In the genomic region with DNA sequence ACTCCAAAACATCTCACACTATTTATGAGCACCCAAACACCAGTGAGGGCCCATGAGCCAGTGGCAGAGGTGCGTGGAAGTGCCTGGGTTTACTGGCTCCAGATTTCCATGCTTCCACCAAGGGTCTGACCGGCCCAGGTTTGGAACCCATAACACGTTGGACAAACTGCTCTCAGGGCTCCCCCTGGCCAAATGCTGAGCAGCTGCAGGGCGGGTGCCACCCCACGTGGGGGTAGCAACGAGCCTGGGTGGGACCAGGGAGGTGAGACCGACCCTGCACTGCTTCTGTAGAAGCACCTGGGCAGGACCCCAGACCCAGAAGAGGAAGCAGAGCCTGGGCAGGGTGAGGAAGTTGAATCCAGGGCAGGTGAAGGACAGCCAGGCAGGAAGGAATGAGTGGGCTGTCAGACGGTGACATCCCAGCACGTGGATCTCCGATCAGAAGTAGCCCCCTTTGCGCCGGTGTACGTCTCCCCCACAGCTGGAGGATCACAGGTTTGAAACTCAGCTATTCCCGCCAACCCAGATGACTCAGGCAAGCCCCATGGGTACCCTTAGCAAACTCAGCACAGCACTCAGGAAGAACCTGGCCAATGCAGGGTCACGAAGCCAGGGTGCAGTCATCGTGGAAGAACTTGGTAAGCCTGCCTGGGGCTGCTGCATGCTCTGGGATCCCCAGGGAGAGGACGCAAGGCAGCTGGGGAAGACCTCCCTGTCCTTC, we compare ENCODE assay signal across 12 cellular contexts.
A peak's percentile ranks its signal among the peaks of the same experiment; 100 is the strongest.
DNase-seq lines count a peak whose midpoint lies in the region; ATAC-seq and TF ChIP-seq lines count a peak whose summit lies in the region.
"Had no signal": no experiment of that assay in that cellular context is flagged by ENCODE, and none has a peak within 500 bp of the region (broad histone marks: within the 10 kb centered on the region; RNA-seq: fewer than 3 reads in every experiment).

No MANE protein-coding gene starts in this region.

- peak in 1 of 2 donors; percentile 12 for ATAC-seq in stimulated activated naive B cell treated with anti-CD40 and anti-IgM and Interleukin-4, amounts not matched to agents 10 μg/mL and 1 μg/mL and 100 μg/mL, for 72 hours (replicated peaks)
- ATAC-seq: body of pancreas had no signal

- no peaks in the 10 kb centered on the region for H3K9me3 Mint-ChIP-seq in activated naive CD4-positive, alpha-beta T cell treated with anti-CD3 and anti-CD28 coated beads, Interleukin-2, amount 10 ng/mL, durations not matched to agents 7 days and 5 days
- no peaks in the 10 kb centered on the region for H3K9me3 Mint-ChIP-seq in stimulated activated naive B cell treated with anti-CD40 and anti-IgM and Interleukin-4, amounts not matched to agents 10 μg/mL and 1 μg/mL and 100 μg/mL, for 72 hours

- H3K36me3 Mint-ChIP-seq in activated naive CD4-positive, alpha-beta T cell treated with anti-CD3 and anti-CD28 coated beads, Interleukin-2, amount 10 ng/mL, durations not matched to agents 7 days and 5 days: no peaks in the 10 kb centered on the region
- no peaks in the 10 kb centered on the region for H3K36me3 Mint-ChIP-seq in stimulated activated naive B cell treated with anti-CD40 and anti-IgM and Interleukin-4, amounts not matched to agents 10 μg/mL and 1 μg/mL and 100 μg/mL, for 72 hours

- peak overlapping the region; percentile 61 for H3K27ac Mint-ChIP-seq in activated naive CD4-positive, alpha-beta T cell treated with anti-CD3 and anti-CD28 coated beads, Interleukin-2, amount 10 ng/mL, durations not matched to agents 7 days and 5 days
- peak overlapping the region; percentile 31 for H3K27ac Mint-ChIP-seq in stimulated activated naive B cell treated with anti-CD40 and anti-IgM and Interleukin-4, amounts not matched to agents 10 μg/mL and 1 μg/mL and 100 μg/mL, for 72 hours

- no peak for DNase-seq in activated naive CD4-positive, alpha-beta T cell treated with anti-CD3 and anti-CD28 coated beads, Interleukin-2, amount 10 ng/mL, durations not matched to agents 7 days and 5 days
- no peak for DNase-seq in activated naive CD4-positive, alpha-beta T cell treated with Interleukin-2 at 50 U/mL for 16 hours
- DNase-seq in NB4 (ENCODE audit: low read depth) (peak; percentile 21), epithelial cell of proximal tubule (ENCODE audit: low read depth) (no peak), mucosa of gallbladder (ENCODE audit: low spot score) (no peak), LoVo (ENCODE audit: low spot score) (no peak), occipital lobe (lab: John Stamatoyannopoulos, UW) (no peak)
- no peak for DNase-seq in stimulated activated naive B cell treated with anti-CD40 and anti-IgM and Interleukin-4, amounts not matched to agents 10 μg/mL and 1 μg/mL and 100 μg/mL, for 72 hours
- DNase-seq: body of pancreas, GF-D8, head of caudate nucleus, NCI-H446 treated with DMSO at 0.1 percent for 48 hours had no signal

- CTCF ChIA-PET in activated naive CD4-positive, alpha-beta T cell treated with anti-CD3 and anti-CD28 coated beads, Interleukin-2, amount 10 ng/mL, durations not matched to agents 7 days and 5 days (lab: Charles Lee): interaction anchor here (1.0 kb wide), 1 partner anchor 11 kb away, joined by 3 read pairs; no protein-coding TSS in a partner anchor

- TF ChIP-seq POLR2A in NB4 (IDR thresholded peaks at IDR 0.05; ENCODE audit: extremely low read depth, insufficient read length): no peak

- peaks cover 50% of the 10 kb centered on the region for H3K4me1 Mint-ChIP-seq in activated naive CD4-positive, alpha-beta T cell treated with anti-CD3 and anti-CD28 coated beads, Interleukin-2, amount 10 ng/mL, durations not matched to agents 7 days and 5 days
- H3K4me1 Mint-ChIP-seq in stimulated activated naive B cell treated with anti-CD40 and anti-IgM and Interleukin-4, amounts not matched to agents 10 μg/mL and 1 μg/mL and 100 μg/mL, for 72 hours: peaks cover 30% of the 10 kb centered on the region in 2 donors

- peaks cover 6% of the 10 kb centered on the region for H3K27me3 Mint-ChIP-seq in activated naive CD4-positive, alpha-beta T cell treated with anti-CD3 and anti-CD28 coated beads, Interleukin-2, amount 10 ng/mL, durations not matched to agents 7 days and 5 days
- H3K27me3 Mint-ChIP-seq in stimulated activated naive B cell treated with anti-CD40 and anti-IgM and Interleukin-4, amounts not matched to agents 10 μg/mL and 1 μg/mL and 100 μg/mL, for 72 hours: peaks cover 5 to 7% of the 10 kb centered on the region in 2 donors

- H3K4me3 Mint-ChIP-seq in activated naive CD4-positive, alpha-beta T cell treated with anti-CD3 and anti-CD28 coated beads, Interleukin-2, amount 10 ng/mL, durations not matched to agents 7 days and 5 days: no peak overlapping the region
- H3K4me3 Mint-ChIP-seq in stimulated activated naive B cell treated with anti-CD40 and anti-IgM and Interleukin-4, amounts not matched to agents 10 μg/mL and 1 μg/mL and 100 μg/mL, for 72 hours: peak overlapping the region in 1 of 2 donors; percentile 13

- no peak overlapping the region for H3K4me3 ChIP-seq in NB4 (ENCODE audit: low read depth, low read length)
- no peak overlapping the region for H3K4me3 ChIP-seq in epithelial cell of proximal tubule (ENCODE audit: low read depth, low read length)
- H3K4me3 ChIP-seq: body of pancreas had no signal

- TF ChIP-seq CTCF in NB4 (IDR thresholded peaks at IDR 0.05; ENCODE audit: low read depth, low read length) (no peak), epithelial cell of proximal tubule (conservative IDR thresholded peaks at IDR 0.05; ENCODE audit: low read depth, low read length) (peak; percentile 23)
